Comparison of ENCODE assay signal across 8 cellular contexts in the genomic region with DNA sequence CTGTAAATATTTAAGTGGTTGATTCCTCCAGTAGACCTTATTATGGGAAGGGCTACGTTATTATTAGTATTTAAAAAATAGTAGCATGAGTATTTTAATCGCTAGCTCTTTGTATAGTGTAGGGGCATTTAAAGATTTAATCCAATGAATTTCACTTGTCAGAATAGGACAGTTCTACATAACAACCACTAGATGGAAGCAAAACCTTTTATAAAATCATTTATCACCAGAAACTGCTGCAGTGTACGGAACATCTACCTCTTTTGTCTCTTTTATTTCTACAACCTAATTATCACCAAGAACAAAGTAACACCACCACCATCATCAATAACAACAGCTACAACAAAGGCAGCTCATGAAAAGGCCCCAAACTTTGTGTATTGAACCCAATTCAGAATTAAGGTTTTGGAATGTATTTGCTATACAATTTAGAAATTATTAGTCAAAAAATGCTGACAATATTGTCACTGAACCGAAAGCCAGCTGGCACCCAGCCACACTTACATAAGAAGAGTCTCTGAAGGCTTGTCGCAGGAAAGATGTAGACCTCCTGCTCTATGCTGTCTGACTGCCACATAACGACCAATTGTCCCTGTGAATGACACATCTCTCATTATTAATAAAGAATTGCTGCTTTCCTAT.
DNase-seq lines count a peak whose midpoint lies in the region; ATAC-seq and TF ChIP-seq lines count a peak whose summit lies in the region.

No MANE protein-coding gene starts in this region.

- peak; percentile 48 for TF ChIP-seq CTCF in fibroblast of villous mesenchyme (IDR thresholded peaks at IDR 0.05; ENCODE audit: insufficient read depth, low read depth, low read length)
- peak; percentile 49 for TF ChIP-seq CTCF in retinal pigment epithelial cell (conservative IDR thresholded peaks at IDR 0.05; ENCODE audit: low read depth, low read length)

- DNase-seq in CD1c-positive myeloid dendritic cell (ENCODE audit: extremely low spot score), result peak; percentile 49
- peak; percentile 62 for DNase-seq in NCI-H1105 (lab: John Stamatoyannopoulos, UW)
- peak; percentile 40 for DNase-seq in SKM-1 (lab: John Stamatoyannopoulos, UW; ENCODE audit: unreplicated experiment)
- DNase-seq in fibroblast of villous mesenchyme (ENCODE audit: low read depth), result peak; percentile 39
- DNase-seq in retinal pigment epithelial cell (ENCODE audit: low read depth), result no peak
- DNase-seq in activated CD4-positive, alpha-beta T cell treated with anti-CD3 and anti-CD28 coated beads for 1 hour, result no peak
- DNase-seq in stimulated activated CD4-positive, alpha-beta T cell treated with anti-CD3 and anti-CD28 coated beads, Interleukin-4, amount 100 ng/mL, for 1 hour, result no peak

- H3K4me3 ChIP-seq in fibroblast of villous mesenchyme (ENCODE audit: low read depth, low read length) (no peak overlapping the region), retinal pigment epithelial cell (ENCODE audit: low read length) (no peak overlapping the region)

- peak; percentile 44 for ATAC-seq in GM19324 (IDR thresholded peaks at IDR 0.05; ENCODE audit: low FRiP score, unreplicated experiment)

Comparison
In these comparisons a context has a peak if more than half of its experiments do, and no peak if none do; other contexts are left out.
1. DNase-seq: peak in CD1c-positive myeloid dendritic cell (single experiment), NCI-H1105 (single experiment), SKM-1 (single experiment) and fibroblast of villous mesenchyme (single experiment); none in retinal pigment epithelial cell (single experiment), activated CD4-positive, alpha-beta T cell treated with anti-CD3 and anti-CD28 coated beads for 1 hour (single experiment) and stimulated activated CD4-positive, alpha-beta T cell treated with anti-CD3 and anti-CD28 coated beads, Interleukin-4, amount 100 ng/mL, for 1 hour (single experiment).